Comparison of ENCODE assay signal across 2 cellular contexts in the genomic region with DNA sequence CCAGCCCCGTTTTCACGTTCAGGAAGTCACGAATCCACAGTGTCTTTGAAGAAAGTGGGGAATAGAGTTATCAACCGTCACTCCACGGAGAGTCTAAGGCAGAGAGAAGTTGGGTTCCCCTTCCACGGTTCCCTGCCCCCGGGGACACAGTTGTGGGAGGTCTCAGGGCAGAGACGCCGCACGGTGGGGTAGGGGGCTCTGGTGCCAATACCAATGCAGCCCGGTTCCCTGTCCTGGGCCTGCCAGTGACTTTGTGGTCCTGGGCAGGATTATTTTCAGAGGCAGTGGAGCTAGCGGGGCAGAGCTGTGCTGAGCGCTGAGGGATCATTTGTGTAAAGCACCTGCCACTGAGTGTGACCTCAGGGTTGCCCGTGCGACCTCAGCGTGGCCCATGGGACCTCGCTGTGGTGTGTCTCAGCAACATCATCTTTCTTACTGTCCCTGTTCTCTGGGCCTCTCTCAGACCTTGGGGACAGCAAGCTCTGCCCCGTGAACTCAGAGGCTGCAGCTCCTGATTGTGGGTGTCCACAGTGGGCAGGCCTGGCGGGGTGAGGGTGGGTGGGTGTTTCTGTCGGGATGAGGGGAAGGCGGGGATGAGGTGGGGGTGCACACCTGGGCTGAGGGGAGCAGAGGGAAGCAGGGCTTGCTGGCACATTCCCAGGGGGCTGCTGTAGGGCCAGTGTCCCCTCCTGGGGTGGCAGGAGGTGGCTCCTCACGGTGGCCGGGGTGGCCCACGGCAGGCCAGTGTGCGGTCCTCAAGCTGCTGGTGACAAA.
A peak's percentile ranks its signal among the peaks of the same experiment; 100 is the strongest.
TF ChIP-seq lines count a peak whose summit lies in the region.

No MANE protein-coding gene starts in this region.

TF ChIP-seq in GM12878, 131 proteins besides CTCF, POLR2A, EP300 and RAD21 (continues in another document):
- no peak for TF ChIP-seq POLR2AphosphoS2 (IDR thresholded peaks at IDR 0.05; ENCODE audit: low read depth, low read length)
- peak; percentile 34; the same call in 1 of the 2 replicates for TF ChIP-seq NR2C1 (IDR thresholded peaks at IDR 0.05)
- peak; percentile 92 for TF ChIP-seq BHLHE40 (IDR thresholded peaks at IDR 0.05; ENCODE audit: borderline replicate concordance in 1 of 2, low read depth in 2 of 2, low read length in 1 of 2)
- TF ChIP-seq NR2F1 (conservative IDR thresholded peaks at IDR 0.05), result peak; percentile 94
- TF ChIP-seq HDAC6 (IDR thresholded peaks at IDR 0.05; ENCODE audit: unreplicated experiment), result no peak
- TF ChIP-seq HDGF (IDR thresholded peaks at IDR 0.05), result no peak
- TF ChIP-seq, protein P1, sequence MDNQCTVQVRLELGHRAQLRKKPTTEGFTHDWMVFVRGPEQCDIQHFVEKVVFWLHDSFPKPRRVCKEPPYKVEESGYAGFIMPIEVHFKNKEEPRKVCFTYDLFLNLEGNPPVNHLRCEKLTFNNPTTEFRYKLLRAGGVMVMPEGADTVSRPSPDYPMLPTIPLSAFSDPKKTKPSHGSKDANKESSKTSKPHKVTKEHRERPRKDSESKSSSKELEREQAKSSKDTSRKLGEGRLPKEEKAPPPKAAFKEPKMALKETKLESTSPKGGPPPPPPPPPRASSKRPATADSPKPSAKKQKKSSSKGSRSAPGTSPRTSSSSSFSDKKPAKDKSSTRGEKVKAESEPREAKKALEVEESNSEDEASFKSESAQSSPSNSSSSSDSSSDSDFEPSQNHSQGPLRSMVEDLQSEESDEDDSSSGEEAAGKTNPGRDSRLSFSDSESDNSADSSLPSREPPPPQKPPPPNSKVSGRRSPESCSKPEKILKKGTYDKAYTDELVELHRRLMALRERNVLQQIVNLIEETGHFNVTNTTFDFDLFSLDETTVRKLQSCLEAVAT (IDR thresholded peaks at IDR 0.05), result no peak
- TF ChIP-seq IKZF1 (conservative IDR thresholded peaks at IDR 0.05), result no peak
- TF ChIP-seq ETV6 (conservative IDR thresholded peaks at IDR 0.05 in 1 of 2, IDR thresholded peaks at IDR 0.05 in 1 of 2; ENCODE audit: borderline replicate concordance in 1 of 2, low read depth in 1 of 2), result no peak
- TF ChIP-seq MTA3 (IDR thresholded peaks at IDR 0.05; ENCODE audit: borderline replicate concordance, low read length), result no peak
- no peak for TF ChIP-seq CREM (IDR thresholded peaks at IDR 0.05; ENCODE audit: low read depth)
- TF ChIP-seq, protein P2, sequence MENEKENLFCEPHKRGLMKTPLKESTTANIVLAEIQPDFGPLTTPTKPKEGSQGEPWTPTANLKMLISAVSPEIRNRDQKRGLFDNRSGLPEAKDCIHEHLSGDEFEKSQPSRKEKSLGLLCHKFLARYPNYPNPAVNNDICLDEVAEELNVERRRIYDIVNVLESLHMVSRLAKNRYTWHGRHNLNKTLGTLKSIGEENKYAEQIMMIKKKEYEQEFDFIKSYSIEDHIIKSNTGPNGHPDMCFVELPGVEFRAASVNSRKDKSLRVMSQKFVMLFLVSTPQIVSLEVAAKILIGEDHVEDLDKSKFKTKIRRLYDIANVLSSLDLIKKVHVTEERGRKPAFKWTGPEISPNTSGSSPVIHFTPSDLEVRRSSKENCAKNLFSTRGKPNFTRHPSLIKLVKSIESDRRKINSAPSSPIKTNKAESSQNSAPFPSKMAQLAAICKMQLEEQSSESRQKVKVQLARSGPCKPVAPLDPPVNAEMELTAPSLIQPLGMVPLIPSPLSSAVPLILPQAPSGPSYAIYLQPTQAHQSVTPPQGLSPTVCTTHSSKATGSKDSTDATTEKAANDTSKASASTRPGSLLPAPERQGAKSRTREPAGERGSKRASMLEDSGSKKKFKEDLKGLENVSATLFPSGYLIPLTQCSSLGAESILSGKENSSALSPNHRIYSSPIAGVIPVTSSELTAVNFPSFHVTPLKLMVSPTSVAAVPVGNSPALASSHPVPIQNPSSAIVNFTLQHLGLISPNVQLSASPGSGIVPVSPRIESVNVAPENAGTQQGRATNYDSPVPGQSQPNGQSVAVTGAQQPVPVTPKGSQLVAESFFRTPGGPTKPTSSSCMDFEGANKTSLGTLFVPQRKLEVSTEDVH (IDR thresholded peaks at IDR 0.05; ENCODE audit: low read depth, partially characterized antibody), result no peak
- TF ChIP-seq FOXK2 (IDR thresholded peaks at IDR 0.05), result no peak
- no peak for TF ChIP-seq POLR2AphosphoS5 (IDR thresholded peaks at IDR 0.05; ENCODE audit: low read length)
- TF ChIP-seq SMC3 (IDR thresholded peaks at IDR 0.05; ENCODE audit: borderline replicate concordance, low read length), result no peak
- TF ChIP-seq, protein P3, sequence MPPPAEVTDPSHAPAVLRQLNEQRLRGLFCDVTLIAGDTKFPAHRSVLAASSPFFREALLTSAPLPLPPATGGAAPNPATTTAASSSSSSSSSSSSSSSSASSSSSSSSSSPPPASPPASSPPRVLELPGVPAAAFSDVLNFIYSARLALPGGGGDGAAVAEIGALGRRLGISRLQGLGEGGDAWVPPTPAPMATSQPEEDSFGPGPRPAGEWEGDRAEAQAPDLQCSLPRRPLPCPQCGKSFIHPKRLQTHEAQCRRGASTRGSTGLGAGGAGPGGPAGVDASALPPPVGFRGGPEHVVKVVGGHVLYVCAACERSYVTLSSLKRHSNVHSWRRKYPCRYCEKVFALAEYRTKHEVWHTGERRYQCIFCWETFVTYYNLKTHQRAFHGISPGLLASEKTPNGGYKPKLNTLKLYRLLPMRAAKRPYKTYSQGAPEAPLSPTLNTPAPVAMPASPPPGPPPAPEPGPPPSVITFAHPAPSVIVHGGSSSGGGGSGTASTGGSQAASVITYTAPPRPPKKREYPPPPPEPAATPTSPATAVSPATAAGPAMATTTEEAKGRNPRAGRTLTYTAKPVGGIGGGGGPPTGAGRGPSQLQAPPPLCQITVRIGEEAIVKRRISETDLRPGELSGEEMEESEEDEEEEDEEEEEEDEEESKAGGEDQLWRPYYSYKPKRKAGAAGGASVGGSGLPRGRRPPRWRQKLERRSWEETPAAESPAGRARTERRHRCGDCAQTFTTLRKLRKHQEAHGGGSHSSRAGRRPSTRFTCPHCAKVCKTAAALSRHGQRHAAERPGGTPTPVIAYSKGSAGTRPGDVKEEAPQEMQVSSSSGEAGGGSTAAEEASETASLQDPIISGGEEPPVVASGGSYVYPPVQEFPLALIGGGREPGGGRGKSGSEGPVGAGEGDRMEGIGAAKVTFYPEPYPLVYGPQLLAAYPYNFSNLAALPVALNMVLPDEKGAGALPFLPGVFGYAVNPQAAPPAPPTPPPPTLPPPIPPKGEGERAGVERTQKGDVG (CRISPR knock-in tag; IDR thresholded peaks at IDR 0.05), result no peak
- TF ChIP-seq, protein P4, sequence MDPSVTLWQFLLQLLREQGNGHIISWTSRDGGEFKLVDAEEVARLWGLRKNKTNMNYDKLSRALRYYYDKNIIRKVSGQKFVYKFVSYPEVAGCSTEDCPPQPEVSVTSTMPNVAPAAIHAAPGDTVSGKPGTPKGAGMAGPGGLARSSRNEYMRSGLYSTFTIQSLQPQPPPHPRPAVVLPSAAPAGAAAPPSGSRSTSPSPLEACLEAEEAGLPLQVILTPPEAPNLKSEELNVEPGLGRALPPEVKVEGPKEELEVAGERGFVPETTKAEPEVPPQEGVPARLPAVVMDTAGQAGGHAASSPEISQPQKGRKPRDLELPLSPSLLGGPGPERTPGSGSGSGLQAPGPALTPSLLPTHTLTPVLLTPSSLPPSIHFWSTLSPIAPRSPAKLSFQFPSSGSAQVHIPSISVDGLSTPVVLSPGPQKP (IDR thresholded peaks at IDR 0.05; ENCODE audit: low read depth, low read length), result no peak
- TF ChIP-seq RB1 (IDR thresholded peaks at IDR 0.05; ENCODE audit: borderline replicate concordance), result no peak

TF ChIP-seq in HepG2, 621 proteins besides CTCF, POLR2A, EP300 and RAD21:
- TF ChIP-seq RNF2 (conservative IDR thresholded peaks at IDR 0.05; ENCODE audit: low read depth) (no peak), FOSL1 (CRISPR knock-in tag; IDR thresholded peaks at IDR 0.05; ENCODE audit: borderline replicate concordance) (no peak), ZNF263 (CRISPR knock-in tag; IDR thresholded peaks at IDR 0.05) (no peak), SMAD9 (CRISPR knock-in tag; IDR thresholded peaks at IDR 0.05) (no peak), ARNTL (CRISPR knock-in tag; IDR thresholded peaks at IDR 0.05) (no peak), MED1 (CRISPR knock-in tag; IDR thresholded peaks at IDR 0.05) (no peak), ELF3 (CRISPR knock-in tag; IDR thresholded peaks at IDR 0.05) (no peak), SIX1 (CRISPR knock-in tag; IDR thresholded peaks at IDR 0.05; ENCODE audit: borderline replicate concordance) (no peak)
- TF ChIP-seq, protein P5, sequence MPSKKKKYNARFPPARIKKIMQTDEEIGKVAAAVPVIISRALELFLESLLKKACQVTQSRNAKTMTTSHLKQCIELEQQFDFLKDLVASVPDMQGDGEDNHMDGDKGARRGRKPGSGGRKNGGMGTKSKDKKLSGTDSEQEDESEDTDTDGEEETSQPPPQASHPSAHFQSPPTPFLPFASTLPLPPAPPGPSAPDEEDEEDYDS (CRISPR knock-in tag; IDR thresholded peaks at IDR 0.05), result no peak
- TF ChIP-seq, protein P6, sequence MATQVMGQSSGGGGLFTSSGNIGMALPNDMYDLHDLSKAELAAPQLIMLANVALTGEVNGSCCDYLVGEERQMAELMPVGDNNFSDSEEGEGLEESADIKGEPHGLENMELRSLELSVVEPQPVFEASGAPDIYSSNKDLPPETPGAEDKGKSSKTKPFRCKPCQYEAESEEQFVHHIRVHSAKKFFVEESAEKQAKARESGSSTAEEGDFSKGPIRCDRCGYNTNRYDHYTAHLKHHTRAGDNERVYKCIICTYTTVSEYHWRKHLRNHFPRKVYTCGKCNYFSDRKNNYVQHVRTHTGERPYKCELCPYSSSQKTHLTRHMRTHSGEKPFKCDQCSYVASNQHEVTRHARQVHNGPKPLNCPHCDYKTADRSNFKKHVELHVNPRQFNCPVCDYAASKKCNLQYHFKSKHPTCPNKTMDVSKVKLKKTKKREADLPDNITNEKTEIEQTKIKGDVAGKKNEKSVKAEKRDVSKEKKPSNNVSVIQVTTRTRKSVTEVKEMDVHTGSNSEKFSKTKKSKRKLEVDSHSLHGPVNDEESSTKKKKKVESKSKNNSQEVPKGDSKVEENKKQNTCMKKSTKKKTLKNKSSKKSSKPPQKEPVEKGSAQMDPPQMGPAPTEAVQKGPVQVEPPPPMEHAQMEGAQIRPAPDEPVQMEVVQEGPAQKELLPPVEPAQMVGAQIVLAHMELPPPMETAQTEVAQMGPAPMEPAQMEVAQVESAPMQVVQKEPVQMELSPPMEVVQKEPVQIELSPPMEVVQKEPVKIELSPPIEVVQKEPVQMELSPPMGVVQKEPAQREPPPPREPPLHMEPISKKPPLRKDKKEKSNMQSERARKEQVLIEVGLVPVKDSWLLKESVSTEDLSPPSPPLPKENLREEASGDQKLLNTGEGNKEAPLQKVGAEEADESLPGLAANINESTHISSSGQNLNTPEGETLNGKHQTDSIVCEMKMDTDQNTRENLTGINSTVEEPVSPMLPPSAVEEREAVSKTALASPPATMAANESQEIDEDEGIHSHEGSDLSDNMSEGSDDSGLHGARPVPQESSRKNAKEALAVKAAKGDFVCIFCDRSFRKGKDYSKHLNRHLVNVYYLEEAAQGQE (IDR thresholded peaks at IDR 0.05; ENCODE audit: borderline replicate concordance in 1 of 2, low read depth in 1 of 2, low read length in 2 of 2), result no peak
